In the genomic region with DNA sequence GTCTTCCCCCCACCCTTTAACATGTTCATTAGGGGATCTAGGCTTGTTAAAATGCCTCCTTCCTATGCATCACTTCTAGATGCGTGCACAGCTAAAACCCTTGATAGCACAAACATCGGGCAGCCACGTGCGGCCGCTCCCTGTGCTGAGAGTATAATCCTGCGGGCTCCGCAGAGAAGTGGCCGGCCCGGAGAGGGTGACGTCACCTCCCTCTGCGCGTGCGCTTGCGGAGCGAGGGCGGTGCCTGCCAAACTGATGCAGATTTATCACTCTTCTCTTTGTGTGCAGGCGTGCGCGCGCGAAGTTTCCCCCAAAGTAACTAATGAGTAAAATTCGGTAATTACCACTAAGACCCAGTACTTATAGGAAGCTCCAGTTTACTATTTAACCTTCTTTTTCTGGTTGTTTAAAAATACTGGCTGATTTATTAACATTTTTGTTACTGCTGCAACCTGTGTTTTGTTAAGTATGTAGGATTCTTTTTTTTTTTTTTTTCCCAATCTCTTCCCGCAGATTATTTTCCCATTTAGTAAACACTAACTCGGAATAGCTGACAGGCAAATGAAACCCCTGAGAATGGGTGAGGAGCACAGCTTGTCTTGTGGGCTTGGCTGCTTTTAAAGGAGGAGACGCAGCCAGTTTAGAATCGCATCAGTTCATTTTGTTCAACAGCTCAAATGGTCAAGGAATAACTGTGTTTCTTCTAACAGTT, we compare ENCODE assay signal across 8 cellular contexts.
DNase-seq lines count a peak whose midpoint lies in the region; ATAC-seq and TF ChIP-seq lines count a peak whose summit lies in the region.

No MANE protein-coding gene starts in this region.

- no peaks in the 10 kb centered on the region for H3K9me2 ChIP-seq in GM23338 (ENCODE audit: insufficient read depth)

- POLR2A ChIA-PET in RWPE1 (lab: Yijun Ruan, JAX; ENCODE audit: low non-redundant PET): interaction anchor here (0.7 to 1.0 kb wide), 2 partner anchors 79 to 120 kb away, joined by 3 to 6 read pairs; no protein-coding TSS in a partner anchor

- H4K20me1 ChIP-seq in GM23338 (replicated peaks; ENCODE audit: insufficient read depth) (no peaks in the 10 kb centered on the region), KMS-11 (ENCODE audit: insufficient read depth) (0 out of 2 replicates have a peak, but pooled peaks cover 4% of the 10 kb centered on the region)

- no peaks in the 10 kb centered on the region for H3K36me3 ChIP-seq in GM23338 (ENCODE audit: insufficient read depth)
- no peaks in the 10 kb centered on the region for H3K36me3 ChIP-seq in KMS-11 (ENCODE audit: insufficient read depth)
- no peaks in the 10 kb centered on the region for H3K36me3 ChIP-seq in thoracic aorta

- H3K4me1 ChIP-seq in GM23338 (ENCODE audit: insufficient read depth) (peaks cover 74% of the 10 kb centered on the region), KMS-11 (ENCODE audit: low read depth, poor library complexity, severe bottlenecking) (peaks cover 65% of the 10 kb centered on the region), thoracic aorta (ENCODE audit: control insufficient read depth in 1 of 2, low read depth in 2 of 2) (peaks cover 47 to 69% of the 10 kb centered on the region in 2 donors)

- ATAC-seq in GM23338 (peak; percentile 77), omental fat pad (ENCODE audit: low FRiP score) (peak; percentile 92), thoracic aorta (ENCODE audit: insufficient number of reproducible peaks, low FRiP score, low read depth) (peak; percentile 44)

- H3K9ac ChIP-seq in KMS-11: no peak overlapping the region; the same call in 1 of the 2 replicates

- H3K79me2 ChIP-seq in GM23338 (replicated peaks; ENCODE audit: insufficient read depth) (peaks cover 89% of the 10 kb centered on the region), KMS-11 (ENCODE audit: insufficient read depth, low read depth) (peaks cover 91% of the 10 kb centered on the region)

- no peaks in the 10 kb centered on the region for H3K9me3 Mint-ChIP-seq in GM23338

- TF ChIP-seq CTCF in GM23338 (conservative IDR thresholded peaks at IDR 0.05; ENCODE audit: low read depth in 2 of 2) (no peak), KMS-11 (conservative IDR thresholded peaks at IDR 0.05; ENCODE audit: low read depth, low read length) (no peak), RWPE1 (conservative IDR thresholded peaks at IDR 0.05; ENCODE audit: low read depth) (no peak), omental fat pad (IDR thresholded peaks at IDR 0.05) (no peak), thoracic aorta (IDR thresholded peaks at IDR 0.05) (no peak)

- no peaks in the 10 kb centered on the region for H3K36me3 Mint-ChIP-seq in GM23338 (ENCODE audit: low read depth)

- H3K4me3 ChIP-seq in GM23338 (peak overlapping the region; percentile 31), KMS-11 (IDR thresholded peaks at IDR 0.05; ENCODE audit: insufficient read depth, low read depth, low read length) (no peak overlapping the region), thoracic aorta (peak overlapping the region; percentile 63)

- peaks cover 78% of the 10 kb centered on the region for H3K4me1 Mint-ChIP-seq in GM23338

- peak; percentile 99 for DNase-seq in ELR (ENCODE audit: low read depth)
- peak; percentile 96 for DNase-seq in GM23338 (ENCODE audit: low spot score)
- DNase-seq in RWPE1 (ENCODE audit: low spot score): peak; percentile 97
- peak; percentile 60 for DNase-seq in activated gamma-delta T cell treated with anti-CD3 and anti-CD28 coated beads, Interleukin-2, amount 50 U/mL, for 16 hours (ENCODE audit: low read depth)
- DNase-seq in foreskin melanocyte: peak; percentile 88
- DNase-seq in omental fat pad (ENCODE audit: low spot score): peak; percentile 85
- peak; percentile 64 for DNase-seq in thoracic aorta (ENCODE audit: low spot score)

- peak overlapping the region; percentile 68 for H3K4me3 Mint-ChIP-seq in GM23338

- H3F3A ChIP-seq in GM23338 (replicated peaks; ENCODE audit: low read depth): peaks cover 5% of the 10 kb centered on the region; the same call in 1 of the 2 replicates

- H3K9me3 ChIP-seq in thoracic aorta: no peaks in the 10 kb centered on the region

- H3K4me2 ChIP-seq in GM23338 (peak overlapping the region; percentile 63), KMS-11 (peak overlapping the region; percentile 15; the same call in 1 of the 2 replicates)

- H3K27ac ChIP-seq in GM23338 (ENCODE audit: low read depth) (peak overlapping the region; percentile 52; the same call in 1 of the 2 replicates), KMS-11 (no peak overlapping the region), RWPE1 (peak overlapping the region; percentile 76), thoracic aorta (peak overlapping the region in 1 of 2 donors; percentile 13)

- peaks cover 10% of the 10 kb centered on the region for H3K27me3 Mint-ChIP-seq in GM23338 (ENCODE audit: insufficient read depth, low read depth, poor library complexity)

- H3K27me3 ChIP-seq in GM23338 (ENCODE audit: insufficient read depth): no peaks in the 10 kb centered on the region
- H3K27me3 ChIP-seq in KMS-11 (ENCODE audit: insufficient read depth, low read depth): no peaks in the 10 kb centered on the region
- H3K27me3 ChIP-seq in thoracic aorta (replicated peaks; ENCODE audit: insufficient read depth): no peaks in the 10 kb centered on the region

- H2AFZ ChIP-seq in GM23338: no peak overlapping the region
- no peak overlapping the region for H2AFZ ChIP-seq in KMS-11 (ENCODE audit: low read depth)

- H3K27ac Mint-ChIP-seq in GM23338: peak overlapping the region; percentile 92

- CTCF ChIA-PET in RWPE1 (lab: Yijun Ruan, JAX): interaction anchor here (0.6 to 0.8 kb wide), 3 partner anchors 21 to 372 kb away, joined by 3 to 5 read pairs (median 4); no protein-coding TSS in a partner anchor

TF ChIP-seq in GM23338, 12 proteins besides CTCF, POLR2A, EP300 and RAD21 (continues in another document):
- no peak for TF ChIP-seq EZH2phosphoT487 (IDR thresholded peaks at IDR 0.05; ENCODE audit: unreplicated experiment)
- no peak for TF ChIP-seq NANOG (IDR thresholded peaks at IDR 0.05; ENCODE audit: borderline replicate concordance)
- TF ChIP-seq CREB1 (CRISPR knock-in tag; IDR thresholded peaks at IDR 0.05; ENCODE audit: low read depth): peak; percentile 93
- TF ChIP-seq, protein P1, sequence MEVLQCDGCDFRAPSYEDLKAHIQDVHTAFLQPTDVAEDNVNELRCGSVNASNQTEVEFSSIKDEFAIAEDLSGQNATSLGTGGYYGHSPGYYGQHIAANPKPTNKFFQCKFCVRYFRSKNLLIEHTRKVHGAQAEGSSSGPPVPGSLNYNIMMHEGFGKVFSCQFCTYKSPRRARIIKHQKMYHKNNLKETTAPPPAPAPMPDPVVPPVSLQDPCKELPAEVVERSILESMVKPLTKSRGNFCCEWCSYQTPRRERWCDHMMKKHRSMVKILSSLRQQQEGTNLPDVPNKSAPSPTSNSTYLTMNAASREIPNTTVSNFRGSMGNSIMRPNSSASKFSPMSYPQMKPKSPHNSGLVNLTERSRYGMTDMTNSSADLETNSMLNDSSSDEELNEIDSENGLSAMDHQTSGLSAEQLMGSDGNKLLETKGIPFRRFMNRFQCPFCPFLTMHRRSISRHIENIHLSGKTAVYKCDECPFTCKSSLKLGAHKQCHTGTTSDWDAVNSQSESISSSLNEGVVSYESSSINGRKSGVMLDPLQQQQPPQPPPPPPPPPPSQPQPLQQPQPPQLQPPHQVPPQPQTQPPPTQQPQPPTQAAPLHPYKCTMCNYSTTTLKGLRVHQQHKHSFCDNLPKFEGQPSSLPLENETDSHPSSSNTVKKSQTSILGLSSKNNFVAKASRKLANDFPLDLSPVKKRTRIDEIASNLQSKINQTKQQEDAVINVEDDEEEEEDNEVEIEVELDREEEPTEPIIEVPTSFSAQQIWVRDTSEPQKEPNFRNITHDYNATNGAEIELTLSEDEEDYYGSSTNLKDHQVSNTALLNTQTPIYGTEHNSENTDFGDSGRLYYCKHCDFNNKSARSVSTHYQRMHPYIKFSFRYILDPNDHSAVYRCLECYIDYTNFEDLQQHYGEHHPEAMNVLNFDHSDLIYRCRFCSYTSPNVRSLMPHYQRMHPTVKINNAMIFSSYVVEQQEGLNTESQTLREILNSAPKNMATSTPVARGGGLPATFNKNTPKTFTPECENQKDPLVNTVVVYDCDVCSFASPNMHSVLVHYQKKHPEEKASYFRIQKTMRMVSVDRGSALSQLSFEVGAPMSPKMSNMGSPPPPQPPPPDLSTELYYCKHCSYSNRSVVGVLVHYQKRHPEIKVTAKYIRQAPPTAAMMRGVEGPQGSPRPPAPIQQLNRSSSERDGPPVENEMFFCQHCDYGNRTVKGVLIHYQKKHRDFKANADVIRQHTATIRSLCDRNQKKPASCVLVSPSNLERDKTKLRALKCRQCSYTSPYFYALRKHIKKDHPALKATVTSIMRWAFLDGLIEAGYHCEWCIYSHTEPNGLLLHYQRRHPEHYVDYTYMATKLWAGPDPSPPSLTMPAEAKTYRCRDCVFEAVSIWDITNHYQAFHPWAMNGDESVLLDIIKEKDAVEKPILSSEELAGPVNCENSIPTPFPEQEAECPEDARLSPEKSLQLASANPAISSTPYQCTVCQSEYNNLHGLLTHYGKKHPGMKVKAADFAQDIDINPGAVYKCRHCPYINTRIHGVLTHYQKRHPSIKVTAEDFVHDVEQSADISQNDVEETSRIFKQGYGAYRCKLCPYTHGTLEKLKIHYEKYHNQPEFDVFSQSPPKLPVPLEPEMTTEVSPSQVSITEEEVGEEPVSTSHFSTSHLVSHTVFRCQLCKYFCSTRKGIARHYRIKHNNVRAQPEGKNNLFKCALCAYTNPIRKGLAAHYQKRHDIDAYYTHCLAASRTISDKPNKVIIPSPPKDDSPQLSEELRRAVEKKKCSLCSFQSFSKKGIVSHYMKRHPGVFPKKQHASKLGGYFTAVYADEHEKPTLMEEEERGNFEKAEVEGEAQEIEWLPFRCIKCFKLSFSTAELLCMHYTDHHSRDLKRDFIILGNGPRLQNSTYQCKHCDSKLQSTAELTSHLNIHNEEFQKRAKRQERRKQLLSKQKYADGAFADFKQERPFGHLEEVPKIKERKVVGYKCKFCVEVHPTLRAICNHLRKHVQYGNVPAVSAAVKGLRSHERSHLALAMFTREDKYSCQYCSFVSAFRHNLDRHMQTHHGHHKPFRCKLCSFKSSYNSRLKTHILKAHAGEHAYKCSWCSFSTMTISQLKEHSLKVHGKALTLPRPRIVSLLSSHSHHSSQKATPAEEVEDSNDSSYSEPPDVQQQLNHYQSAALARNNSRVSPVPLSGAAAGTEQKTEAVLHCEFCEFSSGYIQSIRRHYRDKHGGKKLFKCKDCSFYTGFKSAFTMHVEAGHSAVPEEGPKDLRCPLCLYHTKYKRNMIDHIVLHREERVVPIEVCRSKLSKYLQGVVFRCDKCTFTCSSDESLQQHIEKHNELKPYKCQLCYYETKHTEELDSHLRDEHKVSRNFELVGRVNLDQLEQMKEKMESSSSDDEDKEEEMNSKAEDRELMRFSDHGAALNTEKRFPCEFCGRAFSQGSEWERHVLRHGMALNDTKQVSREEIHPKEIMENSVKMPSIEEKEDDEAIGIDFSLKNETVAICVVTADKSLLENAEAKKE (CRISPR knock-in tag; IDR thresholded peaks at IDR 0.05): no peak
